8 cellular contexts compared by ENCODE assay signal in genomic region chr17:29588017-29588557, GRCh38. TPM values are rescaled to one million over a fixed set of nuclear protein-coding genes. Genes with fewer than 3 reads are reported as not detected.
DNase-seq lines count a peak whose midpoint lies in the region; ATAC-seq and TF ChIP-seq lines count a peak whose summit lies in the region.

No MANE protein-coding gene starts in this region.

- peaks cover 11% of the 10 kb centered on the region for H3K36me3 Mint-ChIP-seq in brain

- H3K4me3 Mint-ChIP-seq in brain, result peak overlapping the region; percentile 93 to 97 (median 96)

- H3K27me3 ChIP-seq in cardiac muscle cell (no peaks in the 10 kb centered on the region), lung (ENCODE audit: control insufficient read depth, insufficient read depth) (no peaks in the 10 kb centered on the region), uterus (no peaks in the 10 kb centered on the region)

- H3K4me3 ChIP-seq in cardiac muscle cell (peak overlapping the region; percentile 46), lung (peak overlapping the region; percentile 80), uterus (peak overlapping the region; percentile 40 to 60)

- peaks cover 71% of the 10 kb centered on the region for H3K4me1 Mint-ChIP-seq in brain

- TF ChIP-seq POLR2A in uterus (IDR thresholded peaks at IDR 0.05), result no peak

- TF ChIP-seq CTCF in cardiac muscle cell (IDR thresholded peaks at IDR 0.05; ENCODE audit: low read depth, low read length), result no peak
- TF ChIP-seq CTCF in brain (conservative IDR thresholded peaks at IDR 0.05), result no peak
- no peak for TF ChIP-seq CTCF in lung (IDR thresholded peaks at IDR 0.05; ENCODE audit: control extremely low read depth, extremely low read depth)
- TF ChIP-seq CTCF in uterus (IDR thresholded peaks at IDR 0.05), result no peak

- H3K36me3 ChIP-seq in cardiac muscle cell, result no peaks in the 10 kb centered on the region
- peaks cover 0 to under 1% of the 10 kb centered on the region in 2 donors for H3K36me3 ChIP-seq in lung (ENCODE audit: control insufficient read depth in 2 of 2, insufficient read depth in 2 of 2, low read length in 2 of 2)
- no peaks in the 10 kb centered on the region for H3K36me3 ChIP-seq in uterus

- no peak for DNase-seq in cardiac muscle cell (ENCODE audit: low read depth in 1 of 2, low spot score in 1 of 2)
- DNase-seq in Right ventricle myocardium inferior (ENCODE audit: missing footprints), result no peak
- no peak for DNase-seq in lung (ENCODE audit: low spot score)
- DNase-seq in uterus, result no peak
- DNase-seq in posterior cingulate gyrus, result no peak
- no peak for DNase-seq in NCI-H748 (lab: John Stamatoyannopoulos, UW; ENCODE audit: unreplicated experiment)
- no peak for DNase-seq in DMS 273 treated with DMSO at 0.1 percent for 48 hours (lab: John Stamatoyannopoulos, UW)

- H3K27me3 Mint-ChIP-seq in brain, result peaks cover 8% of the 10 kb centered on the region

- H3K27ac ChIP-seq in cardiac muscle cell, result no peak overlapping the region
- H3K27ac ChIP-seq in lung (ENCODE audit: low read depth in 1 of 2, low read length in 1 of 2), result peak overlapping the region; percentile 2 to 92
- peak overlapping the region; percentile 71 to 89 for H3K27ac ChIP-seq in uterus

- WGBS in lung, 2 donors, result 23 to 29% methylated on average over 8 of the region's 8 CpGs

- H3K4me1 ChIP-seq in cardiac muscle cell (ENCODE audit: low read depth), result peaks cover 18% of the 10 kb centered on the region
- H3K4me1 ChIP-seq in lung (ENCODE audit: control insufficient read depth in 2 of 2, insufficient read depth in 2 of 2, low read length in 2 of 2), result peaks cover 16 to 36% of the 10 kb centered on the region in 2 donors
- H3K4me1 ChIP-seq in uterus, result peaks cover 0 to 23% of the 10 kb centered on the region in 2 donors

- ATAC-seq in Right ventricle myocardium inferior (no peak), lung (ENCODE audit: insufficient read depth, low FRiP score) (no peak)

- H3K9me3 Mint-ChIP-seq in brain, result peaks cover 0 to under 1% (median 0%) of the 10 kb centered on the region in 5 experiments

- peak overlapping the region; percentile 82 to 97 (median 95) for H3K27ac Mint-ChIP-seq in brain

- H3K9me3 ChIP-seq in cardiac muscle cell (ENCODE audit: low read depth), result no peaks in the 10 kb centered on the region
- peaks cover 0 to 3% of the 10 kb centered on the region in 2 donors for H3K9me3 ChIP-seq in lung (ENCODE audit: control insufficient read depth in 2 of 2, insufficient read depth in 1 of 2, low read length in 1 of 2)
- no peaks in the 10 kb centered on the region for H3K9me3 ChIP-seq in uterus

- intact Hi-C loops in Right ventricle myocardium inferior (cut with DNase I), result no loop called here
- intact Hi-C loops in uterus (cut with DNase I; ENCODE audit: low total_unique reads), result no loop called here
- intact Hi-C loops in posterior cingulate gyrus (cut with DNase I), result no loop called here

RNA-seq across cellular contexts. Expression of gene GIT1, which starts 1.4 kb away (rescaled TPM):
- 35.5 and 52.1 TPM in 2 replicates for total RNA-seq in cardiac muscle cell
- 37.5 and 50.5 TPM in 2 replicates for polyA plus RNA-seq in cardiac muscle cell
- total RNA-seq in Right ventricle myocardium inferior, result 33.0 TPM
- 94.7 TPM for polyA plus RNA-seq in brain (ENCODE audit: insufficient read depth, low read depth, low replicate concordance)
- 10 to 100 TPM; 44.0 to 49.9 TPM for total RNA-seq in lung
- polyA plus RNA-seq in lung, result 10 to 100 TPM; 29.8 to 38.4 TPM
- total RNA-seq in uterus, result 10 to 100 TPM; 13.1 to 75.0 (median 22.9) TPM

RNA-seq across cellular contexts. Expression of gene ANKRD13B, which starts 4.8 kb away (rescaled TPM):
- total RNA-seq in cardiac muscle cell (7.5 and 12.7 TPM in 2 replicates), Right ventricle myocardium inferior (9.2 TPM), lung (1 to 10 TPM; 6.6 to 6.9 TPM), uterus (10 to 100 TPM in 3 of 4 donors, 1 to 10 TPM in 1; 2.8 to 17.0 (median 12.7) TPM)
- polyA plus RNA-seq in cardiac muscle cell (6.3 and 7.4 TPM in 2 replicates), brain (ENCODE audit: insufficient read depth, low read depth, low replicate concordance) (28.2 TPM), lung (1 to 10 TPM; 2.7 to 3.2 TPM)

RNA-seq across cellular contexts. Expression of gene TP53I13, which starts 19.6 kb away (rescaled TPM):
- total RNA-seq in cardiac muscle cell (100 and 105 TPM in 2 replicates), Right ventricle myocardium inferior (38.8 TPM), lung (10 to 100 TPM; 24.2 to 69.4 TPM), uterus (10 to 100 TPM; 35.6 to 50.3 (median 45.1) TPM)
- polyA plus RNA-seq in cardiac muscle cell (102 and 104 TPM in 2 replicates), brain (ENCODE audit: insufficient read depth, low read depth, low replicate concordance) (34.4 TPM), lung (100 to 1,000 TPM in 1 of 2 donors, 10 to 100 TPM in 1; 53.4 to 126 TPM)

RNA-seq across cellular contexts. Expression of gene ABHD15, which starts 21.2 kb away (rescaled TPM):
- total RNA-seq in cardiac muscle cell, result 5.8 and 7.2 TPM in 2 replicates
- polyA plus RNA-seq in cardiac muscle cell, result 4.8 and 5.3 TPM in 2 replicates
- total RNA-seq in Right ventricle myocardium inferior, result 7.1 TPM
- polyA plus RNA-seq in brain (ENCODE audit: insufficient read depth, low read depth, low replicate concordance), result 3.8 TPM
- total RNA-seq in lung, result 10 to 100 TPM in 1 of 2 donors, 1 to 10 TPM in 1; 4.1 to 10.5 TPM
- polyA plus RNA-seq in lung, result 1 to 10 TPM; 4.0 to 6.3 TPM
- 10 to 100 TPM in 1 of 4 donors, 1 to 10 TPM in 2, under 1 TPM in 1; 0.26 to 11.4 (median 4.4) TPM for total RNA-seq in uterus

RNA-seq across cellular contexts. Expression of gene CORO6, which starts 34.6 kb away (rescaled TPM):
- total RNA-seq in cardiac muscle cell (127 and 243 TPM in 2 replicates), Right ventricle myocardium inferior (93.2 TPM), lung (1 to 10 TPM; 1.7 to 8.4 TPM), uterus (1 to 10 TPM; 3.8 to 7.8 (median 5.1) TPM)
- polyA plus RNA-seq in cardiac muscle cell (163 and 255 TPM in 2 replicates), brain (ENCODE audit: insufficient read depth, low read depth, low replicate concordance) (1.7 TPM), lung (10 to 100 TPM in 1 of 2 donors, 1 to 10 TPM in 1; 3.3 to 14.4 TPM)
